Comparison of ENCODE assay signal across 8 cellular contexts in the genomic region with DNA sequence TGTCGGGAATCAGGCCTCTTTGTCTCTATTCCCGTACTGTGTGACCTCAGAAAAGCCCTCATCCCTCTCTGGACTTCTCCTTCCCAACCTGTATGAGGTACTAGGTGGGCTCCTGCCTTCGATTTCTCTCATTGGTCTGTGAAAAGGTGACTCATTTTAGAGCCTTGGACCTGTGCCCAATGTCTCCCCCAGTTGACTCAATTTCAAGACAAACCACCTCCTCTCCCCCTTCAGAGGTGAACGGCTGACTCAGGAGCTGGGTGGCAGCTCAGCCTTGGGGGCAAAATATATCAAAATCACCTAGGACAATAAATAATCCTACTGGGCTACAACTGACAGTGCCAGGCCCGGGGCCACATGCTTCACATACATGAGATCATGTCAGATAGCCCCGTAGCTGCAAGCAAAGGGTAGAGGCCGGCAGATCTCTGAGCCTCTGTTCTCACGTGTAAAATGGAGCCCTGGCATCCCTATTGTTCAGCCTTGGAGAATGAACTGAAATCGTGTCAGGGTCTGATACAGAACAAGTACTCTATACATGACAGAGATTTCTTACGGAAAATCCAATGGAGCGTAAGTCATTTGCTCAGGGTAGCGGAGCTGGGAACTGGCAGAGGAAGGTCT. TPM values are rescaled to one million over a fixed set of nuclear protein-coding genes. Genes with fewer than 3 reads are reported as not detected.
DNase-seq lines count a peak whose midpoint lies in the region; ATAC-seq and TF ChIP-seq lines count a peak whose summit lies in the region.

No MANE protein-coding gene starts in this region.

- H3K9me3 ChIP-seq in gastrocnemius medialis: no peaks in the 10 kb centered on the region

- no peaks in the 10 kb centered on the region for H3K27me3 ChIP-seq in gastrocnemius medialis

- ATAC-seq in gastrocnemius medialis (no peak), GM21619 (IDR thresholded peaks at IDR 0.05; ENCODE audit: unreplicated experiment) (no peak), GM18909 (IDR thresholded peaks at IDR 0.05; ENCODE audit: poor library complexity, unreplicated experiment) (no peak)

- intact Hi-C loops in gastrocnemius medialis (cut with DNase I; ENCODE audit: low total_unique reads) (loop anchor here (1.0 to 10.0 kb wide), 3 partner anchors 83 to 294 kb away; a partner anchor contains a TSS), posterior vena cava (cut with DNase I) (loop anchor here in 1 of 2 donors (2.0 to 5.0 kb wide), 2 partner anchors 25 to 36 kb away; a partner anchor contains a TSS)

- TF ChIP-seq CTCF in GM10266 (IDR thresholded peaks at IDR 0.05; ENCODE audit: control insufficient read depth, insufficient read depth, low read depth, missing control alignments) (no peak), gastrocnemius medialis (IDR thresholded peaks at IDR 0.05 in 4 of 5, conservative IDR thresholded peaks at IDR 0.05 in 1 of 5) (no peak)

- H3K4me1 ChIP-seq in gastrocnemius medialis: peaks cover 29 to 41% of the 10 kb centered on the region in 2 donors

- H3K27ac ChIP-seq in gastrocnemius medialis: peak overlapping the region; percentile 89 to 98 (median 92)

- peak overlapping the region; percentile 64 to 90 (median 85) for H3K4me3 ChIP-seq in gastrocnemius medialis

- DNase-seq in GM10266 (ENCODE audit: extremely low spot score) (peak; percentile 46), NCI-H69 (lab: John Stamatoyannopoulos, UW) (peak; percentile 87), glomerular visceral epithelial cell (ENCODE audit: extremely low spot score) (peak; percentile 95), gastrocnemius medialis (no peak), posterior vena cava (ENCODE audit: low spot score) (no peak)
- peak; percentile 61 for DNase-seq in activated T-helper 9 cell treated with anti-CD3 and anti-CD28 coated beads, Interleukin-2, amount 50 U/mL, for 16 hours (ENCODE audit: low read depth)

- no peak for TF ChIP-seq POLR2A in gastrocnemius medialis (IDR thresholded peaks at IDR 0.05)

- peaks cover 0 to 18% of the 10 kb centered on the region in 2 donors for H3K36me3 ChIP-seq in gastrocnemius medialis

- in situ Hi-C loops in gastrocnemius medialis (cut with MboI; ENCODE audit: low sequenced_read_pairs in 4 of 4): no loop called here

RNA-seq across cellular contexts. Expression of a gene that starts 0.5 kb away (rescaled TPM):
- total RNA-seq in gastrocnemius medialis (10 to 100 TPM; 14.9 to 30.7 (median 20.2) TPM), posterior vena cava (10 to 100 TPM; 21.5 to 29.9 TPM)

RNA-seq across cellular contexts. Expression of a gene that starts 0.8 kb away (rescaled TPM):
- total RNA-seq in gastrocnemius medialis: 10 to 100 TPM; 14.9 to 34.5 (median 21.8) TPM
- 10 to 100 TPM; 18.9 to 19.4 TPM for total RNA-seq in posterior vena cava

RNA-seq across cellular contexts. Expression of a gene that starts 25.7 kb away (rescaled TPM):
- total RNA-seq in gastrocnemius medialis (10 to 100 TPM in 3 of 4 donors, 1 to 10 TPM in 1; 5.5 to 16.7 (median 14.1) TPM), posterior vena cava (10 to 100 TPM; 54.0 to 62.6 TPM)

RNA-seq across cellular contexts. Expression of a gene that starts 34.1 kb away (rescaled TPM):
- total RNA-seq in gastrocnemius medialis (10 to 100 TPM in 1 of 4 donors, 1 to 10 TPM in 3; 4.2 to 14.6 (median 6.2) TPM), posterior vena cava (1 to 10 TPM; 3.0 to 5.5 TPM)

RNA-seq across cellular contexts. Expression of a gene that starts 34.9 kb away (rescaled TPM):
- total RNA-seq in gastrocnemius medialis: 10 to 100 TPM; 24.3 to 35.2 (median 27.3) TPM
- 10 to 100 TPM; 37.1 to 46.1 TPM for total RNA-seq in posterior vena cava

Comparison
In these comparisons a context has a peak if more than half of its experiments do, and no peak if none do; other contexts are left out.
1. DNase-seq: peak in GM10266 (single experiment), NCI-H69 (single experiment), activated T-helper 9 cell treated with anti-CD3 and anti-CD28 coated beads, Interleukin-2, amount 50 U/mL, for 16 hours (single experiment) and glomerular visceral epithelial cell (single experiment); none in gastrocnemius medialis (0 of 2) and posterior vena cava (single experiment).